Comparison of ENCODE assay signal across 16 cellular contexts in the genomic region with DNA sequence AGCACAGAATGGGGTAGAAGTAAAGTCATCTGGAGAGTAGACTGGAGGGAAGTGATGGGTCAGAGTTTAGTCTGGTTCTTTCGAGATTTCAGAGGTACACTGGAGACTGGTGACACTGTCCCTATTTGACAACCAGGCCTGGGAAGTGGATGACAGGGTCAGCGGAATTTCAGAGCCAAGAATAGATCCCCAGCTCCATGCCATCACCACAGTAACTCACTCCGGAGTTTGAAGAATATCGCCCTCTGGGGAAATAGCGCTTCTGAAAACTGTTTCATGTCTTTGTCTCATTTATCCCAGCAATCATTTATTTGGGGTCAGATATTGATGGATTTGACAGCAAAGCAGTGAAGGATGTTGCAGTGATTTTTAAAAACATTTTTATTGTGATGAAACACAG. TPM values are rescaled to one million over a fixed set of nuclear protein-coding genes. Genes with fewer than 3 reads are reported as not detected.
"Had no signal": no experiment of that assay in that cellular context is flagged by ENCODE, and none has a peak within 500 bp of the region (broad histone marks: within the 10 kb centered on the region; RNA-seq: fewer than 3 reads in every experiment).

No MANE protein-coding gene starts in this region.

- FAIRE-seq: keratinocyte, TTC549 had no signal

- DNase-seq: activated CD4-positive, alpha-beta T cell treated with anti-CD3 and anti-CD28 coated beads for 4 hours; activated CD8-positive, alpha-beta T cell treated with anti-CD3 and anti-CD28 coated beads for 36 hours; activated gamma-delta T cell; activated naive CD8-positive, alpha-beta T cell treated with anti-CD3 and anti-CD28 coated beads for 36 hours; activated T-cell treated with anti-CD3 and anti-CD28 coated beads, Interleukin-2, amount 50 U/mL, for 4 hours; erythroblast; gastrocnemius medialis; mesendoderm; stimulated activated CD4-positive, alpha-beta T cell treated with anti-CD3 and anti-CD28 coated beads, Interleukin-12 subunit alpha, Interleukin-12 subunit beta, amount 100 ng/mL, for 4 hours; stimulated activated CD4-positive, alpha-beta T cell treated with anti-CD3 and anti-CD28 coated beads, Interleukin-2, amount 100 ng/mL, for 24 hours had no signal

- H3K79me2 ChIP-seq: hepatocyte had no signal

- H3K4me1 ChIP-seq: prostate gland had no signal

- H3K9me3 ChIP-seq: gastrocnemius medialis, prostate gland, tibial nerve had no signal

- H2AFZ ChIP-seq: hepatocyte had no signal

- H3K27me3 ChIP-seq: gastrocnemius medialis, tibial nerve had no signal

- H3K36me3 ChIP-seq: gastrocnemius medialis, prostate gland, tibial nerve had no signal

- H3K27ac ChIP-seq: gastrocnemius medialis, hepatocyte, prostate gland, tibial nerve had no signal

- H3K4me3 ChIP-seq: gastrocnemius medialis, hepatocyte, prostate gland, tibial nerve had no signal

- H3K4me2 ChIP-seq: hepatocyte had no signal

- ATAC-seq: activated CD8-positive, alpha-beta T cell treated with anti-CD3 and anti-CD28 coated beads for 36 hours; activated T-cell treated with anti-CD3 and anti-CD28 coated beads, Interleukin-2, amount 50 U/mL, for 4 hours; WTC11 had no signal

RNA-seq across cellular contexts. Expression of a gene that starts 7.6 kb away (rescaled TPM):
- total RNA-seq: activated CD8-positive, alpha-beta T cell treated with anti-CD3 and anti-CD28 coated beads for 36 hours had no signal
